In the genomic region with DNA sequence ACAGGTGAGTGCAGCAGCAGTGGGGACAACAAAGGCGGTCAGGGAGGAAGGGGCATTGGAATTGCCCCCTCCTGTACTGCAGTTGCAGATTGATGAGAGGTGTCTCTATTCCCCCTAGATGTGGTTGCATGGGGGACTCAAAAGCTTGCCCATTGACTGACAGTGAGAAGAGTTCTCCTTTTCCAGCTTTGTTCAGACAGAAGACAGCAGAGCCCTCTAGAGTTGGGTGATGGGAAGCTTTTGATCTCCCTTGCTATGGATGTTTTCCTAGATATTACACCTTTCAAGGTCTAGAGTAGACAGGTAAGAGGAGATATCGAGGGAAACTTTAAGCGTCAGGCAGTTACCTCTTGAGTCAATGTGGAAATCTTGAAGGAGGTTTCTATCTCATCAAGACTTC, we compare ENCODE assay signal across 12 cellular contexts. TPM values are rescaled to one million over a fixed set of nuclear protein-coding genes. Genes with fewer than 3 reads are reported as not detected.
A peak's percentile ranks its signal among the peaks of the same experiment; 100 is the strongest.
DNase-seq lines count a peak whose midpoint lies in the region; ATAC-seq, FAIRE-seq and TF ChIP-seq lines count a peak whose summit lies in the region.
"Had no signal": no experiment of that assay in that cellular context is flagged by ENCODE, and none has a peak within 500 bp of the region (broad histone marks: within the 10 kb centered on the region; RNA-seq: fewer than 3 reads in every experiment).

No MANE protein-coding gene starts in this region.

- no peak for FAIRE-seq in D721Med (lab: Jason Lieb, UNC)

- intact Hi-C loops in esophagus squamous epithelium (cut with DNase I) = no loop called here

- H3K27me3 ChIP-seq in RWPE2 (ENCODE audit: insufficient read depth, poor library complexity, severe bottlenecking) (peaks cover 24% of the 10 kb centered on the region), esophagus squamous epithelium (peaks cover 0 to 76% (median 8%) of the 10 kb centered on the region in 4 donors)

- no peak for DNase-seq in D721Med (ENCODE audit: insufficient read length, low spot score)
- DNase-seq in HuH-7 (ENCODE audit: low spot score) = peak; percentile 27
- DNase-seq in RWPE2 (ENCODE audit: low spot score) = no peak
- peak; percentile 13 for DNase-seq in fibroblast of pulmonary artery (ENCODE audit: low read depth)
- DNase-seq in T-helper 1 cell = no peak
- DNase-seq in esophagus squamous epithelium (lab: John Stamatoyannopoulos, UW) = no peak
- DNase-seq: activated CD4-positive, alpha-beta T cell treated with anti-CD3 and anti-CD28 coated beads, Interleukin-2, amount 10 ng/mL, durations not matched to agents 24 days and 14 days; stimulated activated CD4-positive, alpha-beta T cell treated with anti-CD3 and anti-CD28 coated beads, Interleukin-2, amount 100 ng/mL, for 48 hours had no signal

- H3K27ac ChIP-seq in RWPE2 (ENCODE audit: poor library complexity, severe bottlenecking) = no peak overlapping the region
- H3K27ac ChIP-seq in esophagus squamous epithelium = no peak overlapping the region

- no peaks in the 10 kb centered on the region for H3K36me3 ChIP-seq in RWPE2 (ENCODE audit: low read depth)
- no peaks in the 10 kb centered on the region for H3K36me3 ChIP-seq in esophagus squamous epithelium

- TF ChIP-seq POLR2A in esophagus squamous epithelium (IDR thresholded peaks at IDR 0.05) = no peak

- TF ChIP-seq CTCF in D721Med (IDR thresholded peaks at IDR 0.05; ENCODE audit: insufficient read depth, missing control alignments) = peak; percentile 62
- peak; percentile 50 for TF ChIP-seq CTCF in RWPE2 (IDR thresholded peaks at IDR 0.05; ENCODE audit: poor library complexity, severe bottlenecking)
- peak; percentile 32 for TF ChIP-seq CTCF in fibroblast of pulmonary artery (IDR thresholded peaks at IDR 0.05; ENCODE audit: low read length, missing control alignments)
- TF ChIP-seq CTCF in esophagus squamous epithelium (IDR thresholded peaks at IDR 0.05) = peak in 1 of 6 experiments; percentile 6

- WGBS in esophagus squamous epithelium, 2 donors = 95 to 98% methylated on average over 2 to 3 of the region's 3 CpGs

- ATAC-seq in RWPE2 (ENCODE audit: low read depth) (0 out of 3 replicates have a peak, but pooled peaks have one; percentile 35), GM19463 (IDR thresholded peaks at IDR 0.05; ENCODE audit: unreplicated experiment) (no peak), GM21423 (IDR thresholded peaks at IDR 0.05; ENCODE audit: unreplicated experiment) (no peak)

- H3K4me3 ChIP-seq in RWPE2 (ENCODE audit: severe bottlenecking) = no peak overlapping the region
- H3K4me3 ChIP-seq in fibroblast of pulmonary artery (replicated peaks; ENCODE audit: low read depth, low read length) = no peak overlapping the region
- H3K4me3 ChIP-seq in esophagus squamous epithelium = no peak overlapping the region

- no peaks in the 10 kb centered on the region for H3K4me1 ChIP-seq in RWPE2 (ENCODE audit: insufficient read depth, poor library complexity, severe bottlenecking)
- peaks cover 7 to 16% (median 10%) of the 10 kb centered on the region in 3 donors for H3K4me1 ChIP-seq in esophagus squamous epithelium

- H3K9me3 ChIP-seq in RWPE2 (ENCODE audit: severe bottlenecking) (no peaks in the 10 kb centered on the region), esophagus squamous epithelium (peaks cover 0 to 10% (median 0%) of the 10 kb centered on the region in 3 donors)

RNA-seq across cellular contexts. Expression of gene PROKR1, which starts 2.9 kb away (rescaled TPM):
- total RNA-seq in esophagus squamous epithelium = not detected
- total RNA-seq: activated CD4-positive, alpha-beta T cell treated with anti-CD3 and anti-CD28 coated beads, Interleukin-2, amount 10 ng/mL, durations not matched to agents 24 days and 14 days; activated T-helper 17 cell treated with anti-CD3 and anti-CD28 coated beads, Interleukin-2, amount 50 U/mL, for 72 hours; pulmonary artery endothelial cell had no signal

Comparison
In these comparisons a context has a peak if more than half of its experiments do, and no peak if none do; other contexts are left out.
1. DNase-seq: peak in HuH-7 (single experiment) and fibroblast of pulmonary artery (single experiment); none in D721Med (single experiment), RWPE2 (single experiment), T-helper 1 cell (0 of 5) and esophagus squamous epithelium (single experiment).